Comparison of ENCODE assay signal across 19 cellular contexts in the genomic region with DNA sequence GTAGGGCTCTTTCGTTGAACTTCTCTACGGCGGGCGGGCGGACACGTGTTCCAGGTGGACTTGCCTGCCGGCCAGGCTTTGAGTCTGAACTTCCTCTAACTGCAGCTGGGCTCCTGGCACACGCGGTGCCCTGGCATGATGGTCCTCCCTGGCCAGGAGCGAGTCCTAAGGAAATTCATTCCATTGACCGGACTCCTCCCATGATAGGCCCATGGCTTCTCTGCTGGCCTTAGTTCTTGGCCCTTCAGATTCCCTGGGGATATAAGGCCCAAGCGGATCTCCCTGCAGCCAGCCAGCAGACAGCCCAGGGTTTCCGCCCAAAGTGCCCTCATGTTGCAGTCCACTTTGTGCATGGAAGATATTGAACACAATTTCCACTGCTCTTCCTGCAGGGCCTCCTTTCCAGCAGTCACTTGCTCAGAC. TPM values are rescaled to one million over a fixed set of nuclear protein-coding genes. Genes with fewer than 3 reads are reported as not detected.
DNase-seq lines count a peak whose midpoint lies in the region; ATAC-seq and TF ChIP-seq lines count a peak whose summit lies in the region.
"Had no signal": no experiment of that assay in that cellular context is flagged by ENCODE, and none has a peak within 500 bp of the region (broad histone marks: within the 10 kb centered on the region; RNA-seq: fewer than 3 reads in every experiment).

No MANE protein-coding gene starts in this region.

- H4K20me1 ChIP-seq in H9 (ENCODE audit: control insufficient read depth, insufficient read depth, insufficient read length) = no peaks in the 10 kb centered on the region
- no peaks in the 10 kb centered on the region for H4K20me1 ChIP-seq in hepatocyte (ENCODE audit: insufficient read depth, poor library complexity, severe bottlenecking)

- no peaks in the 10 kb centered on the region for H3K79me2 ChIP-seq in H9 (ENCODE audit: insufficient read depth, low read length)
- no peaks in the 10 kb centered on the region for H3K79me2 ChIP-seq in hepatocyte

- no peak overlapping the region for H4K8ac ChIP-seq in H9 (replicated peaks; ENCODE audit: insufficient read length, low read depth, low read length)

- H3K4me3 Mint-ChIP-seq in Caco-2 (ENCODE audit: unreplicated experiment) = no peak overlapping the region
- H3K4me3 Mint-ChIP-seq in H9 = no peak overlapping the region

- no peak overlapping the region for H2BK12ac ChIP-seq in H9 (ENCODE audit: insufficient read length, low read depth, low read length)

- BruUV-seq in Caco-2 (replicated peaks; lab: Mats Ljungman, UMichigan) = no TSS peak

- H3K9ac ChIP-seq in H9 (ENCODE audit: extremely low read depth, insufficient read length, low read length) = no peak overlapping the region
- H3K9ac ChIP-seq: SK-N-SH had no signal

- no peak for ATAC-seq in HG03442 (IDR thresholded peaks at IDR 0.05; ENCODE audit: unreplicated experiment)
- ATAC-seq: HCT116 had no signal

- POLR2A ChIA-PET in Caco-2 (lab: Charles Lee) = no interaction called here

- no peak overlapping the region for H3T11ph ChIP-seq in H9 (ENCODE audit: low read length)

- TF ChIP-seq CTCF in Caco-2 (IDR thresholded peaks at IDR 0.05; ENCODE audit: insufficient read depth in 1 of 2, low read depth in 1 of 2, low read length in 1 of 2, severe bottlenecking in 1 of 2, unreplicated experiment in 1 of 2) = no peak
- TF ChIP-seq CTCF in H9 (conservative IDR thresholded peaks at IDR 0.05) = no peak
- TF ChIP-seq CTCF in hepatocyte (IDR thresholded peaks at IDR 0.05; ENCODE audit: poor library complexity) = no peak
- no peak for TF ChIP-seq CTCF in neutrophil (IDR thresholded peaks at IDR 0.05)

- no peak overlapping the region for H3K4me3 ChIP-seq in Caco-2 (ENCODE audit: low read depth, low read length)
- no peak overlapping the region for H3K4me3 ChIP-seq in hepatocyte
- no peak overlapping the region for H3K4me3 ChIP-seq in neutrophil (ENCODE audit: low read depth in 1 of 2, low read length in 1 of 2)

- no peak overlapping the region for H3K56ac ChIP-seq in H9 (ENCODE audit: insufficient read length, low read depth, low read length)

- no peak overlapping the region for H4K91ac ChIP-seq in H9 (ENCODE audit: insufficient read length, low read depth, low read length)

- no CpG with 5 or more reads among the region's 13 CpGs for WGBS in H9 (ENCODE audit: extremely low coverage, insufficient read length, low lambda C conversion rate)
- 93% methylated on average over 13 of the region's 13 CpGs for WGBS in hepatocyte (ENCODE audit: low lambda C conversion rate, missing lambda C conversion rate)

- peaks cover 21% of the 10 kb centered on the region for H3K9me3 ChIP-seq in Caco-2
- H3K9me3 ChIP-seq in H9 (ENCODE audit: control insufficient read depth, low read depth, low read length) = peaks cover 16% of the 10 kb centered on the region
- H3K9me3 ChIP-seq in hepatocyte (ENCODE audit: low read depth) = no peaks in the 10 kb centered on the region
- H3K9me3 ChIP-seq in neutrophil = no peaks in the 10 kb centered on the region
- H3K9me3 ChIP-seq: SK-N-SH had no signal

- CTCF ChIA-PET in Caco-2 (lab: Charles Lee) = no interaction called here

- H3K14ac ChIP-seq in H9 (ENCODE audit: insufficient read depth, low read length) = no peak overlapping the region; the same call in 1 of the 2 replicates

- H2AFZ ChIP-seq in H9 (ENCODE audit: low read length) (no peak overlapping the region), hepatocyte (no peak overlapping the region)

- H3K4me2 ChIP-seq in H9 (ENCODE audit: insufficient read depth, insufficient read length, low read length) (no peak overlapping the region), hepatocyte (peak overlapping the region; percentile 50)
- H3K4me2 ChIP-seq: SK-N-SH had no signal

- H3K79me1 ChIP-seq in H9 (ENCODE audit: insufficient read depth, low read depth, low read length, poor library complexity, severe bottlenecking) = no peaks in the 10 kb centered on the region

- H3K23ac ChIP-seq in H9 (ENCODE audit: insufficient read length, low read depth, low read length) = no peak overlapping the region

- no peak overlapping the region for H3K27ac ChIP-seq in H9 (ENCODE audit: insufficient read length, low read depth, low read length)
- H3K27ac ChIP-seq in hepatocyte = peak overlapping the region; percentile 80
- peak overlapping the region; percentile 71 for H3K27ac ChIP-seq in neutrophil

- no peak overlapping the region for H2BK15ac ChIP-seq in H9 (ENCODE audit: low read depth, low read length)

- no peak overlapping the region for H4K5ac ChIP-seq in H9 (ENCODE audit: insufficient read length, low read depth, low read length)

- H2BK20ac ChIP-seq in H9 (ENCODE audit: low read depth, low read length, poor library complexity, severe bottlenecking) = no peak overlapping the region

- H2BK120ac ChIP-seq in H9 (ENCODE audit: low read depth, low read length, poor library complexity, severe bottlenecking) = no peak overlapping the region

- H3K23me2 ChIP-seq in H9 (ENCODE audit: insufficient read length, low read depth, low read length, poor library complexity, severe bottlenecking) = no peaks in the 10 kb centered on the region

- H3K27me3 ChIP-seq in Caco-2 (replicated peaks; ENCODE audit: control insufficient read depth, insufficient read depth, low read length) (no peaks in the 10 kb centered on the region), H9 (ENCODE audit: insufficient read depth, low read length) (no peaks in the 10 kb centered on the region), hepatocyte (no peaks in the 10 kb centered on the region), neutrophil (no peaks in the 10 kb centered on the region)

- no peak overlapping the region for H2BK5ac ChIP-seq in H9 (ENCODE audit: insufficient read length, low read length)

- H3K4ac ChIP-seq in H9 (ENCODE audit: low read depth, low read length) = no peak overlapping the region

- H3K4me1 Mint-ChIP-seq in Caco-2 (ENCODE audit: low read depth, unreplicated experiment) = peaks cover 18% of the 10 kb centered on the region
- H3K4me1 Mint-ChIP-seq in H9 = no peaks in the 10 kb centered on the region

- no peaks in the 10 kb centered on the region for H3K9me2 ChIP-seq in hepatocyte (replicated peaks; ENCODE audit: insufficient read depth)
- H3K9me2 ChIP-seq: SK-N-SH had no signal

- intact Hi-C loops in Caco-2 (cut with micrococcal nuclease; ENCODE audit: unreplicated experiment) = no loop called here

- H3K27ac Mint-ChIP-seq in Caco-2 (ENCODE audit: unreplicated experiment) (peak overlapping the region; percentile 66), H9 (no peak overlapping the region; a peak in 1 of 7 replicates)

- peaks cover 91% of the 10 kb centered on the region for H3K36me3 Mint-ChIP-seq in Caco-2 (ENCODE audit: insufficient read depth, unreplicated experiment)
- peaks cover 53 to 76% (median 72%) of the 10 kb centered on the region in 3 experiments for H3K36me3 Mint-ChIP-seq in H9 (ENCODE audit: insufficient read depth in 1 of 3, low read depth in 3 of 3)

- no peak overlapping the region for H2AK5ac ChIP-seq in H9 (ENCODE audit: insufficient read length, low read length)

- H3K18ac ChIP-seq in H9 (ENCODE audit: insufficient read length, low read depth, low read length) = no peak overlapping the region

- DNase-seq in Caco-2 (no peak), H9 (peak; percentile 16), hepatocyte (ENCODE audit: low spot score) (no peak), NCI-H524 treated with DMSO at 0.1 percent for 48 hours (lab: John Stamatoyannopoulos, UW) (no peak), NCI-H2227 (lab: John Stamatoyannopoulos, UW; ENCODE audit: unreplicated experiment) (no peak)
- DNase-seq: ACHN, AML-193, COR-L47, DMS153, EL, KG1, NCI-H1417 treated with DMSO at 0.1 percent for 48 hours, NCI-H2029, NCI-H2171 treated with DMSO at 0.1 percent for 48 hours, NCI-H510A, SK-N-SH had no signal

- H3K4me1 ChIP-seq in Caco-2 = peaks cover 31% of the 10 kb centered on the region
- H3K4me1 ChIP-seq in H9 (ENCODE audit: insufficient read depth, low read length) = no peaks in the 10 kb centered on the region
- peaks cover 8% of the 10 kb centered on the region for H3K4me1 ChIP-seq in hepatocyte (ENCODE audit: insufficient read depth)
- peaks cover 38 to 49% of the 10 kb centered on the region in 2 experiments for H3K4me1 ChIP-seq in neutrophil (ENCODE audit: control insufficient read depth in 1 of 2, insufficient read depth in 1 of 2, low read depth in 1 of 2, low read length in 1 of 2)

- no peaks in the 10 kb centered on the region for H3K27me3 Mint-ChIP-seq in Caco-2 (ENCODE audit: insufficient read depth, unreplicated experiment)
- no peaks in the 10 kb centered on the region for H3K27me3 Mint-ChIP-seq in H9 (ENCODE audit: low read depth)

- H3K36me3 ChIP-seq in Caco-2 (ENCODE audit: control insufficient read depth, insufficient read depth, low read length) (no peaks in the 10 kb centered on the region), hepatocyte (replicated peaks; ENCODE audit: insufficient read depth, low read depth) (no peaks in the 10 kb centered on the region), neutrophil (peaks cover 69% of the 10 kb centered on the region)

- H3K9me3 Mint-ChIP-seq in Caco-2 (ENCODE audit: unreplicated experiment) (no peaks in the 10 kb centered on the region), H9 (peaks cover 23 to 31% of the 10 kb centered on the region in 2 experiments)

RNA-seq across cellular contexts. Expression of a gene that starts 39.4 kb away (rescaled TPM):
- total RNA-seq in Caco-2 (2022) = 132 and 152 TPM in 2 replicates
- 33.9 and 36.9 TPM in 2 replicates for total RNA-seq in H9 (2021)
- total RNA-seq in hepatocyte = 15.5 and 27.8 TPM in 2 replicates
- 28.3 and 32.4 TPM in 2 replicates for polyA plus RNA-seq in hepatocyte
